ENCODE assay signal across 8 cellular contexts in the genomic region with DNA sequence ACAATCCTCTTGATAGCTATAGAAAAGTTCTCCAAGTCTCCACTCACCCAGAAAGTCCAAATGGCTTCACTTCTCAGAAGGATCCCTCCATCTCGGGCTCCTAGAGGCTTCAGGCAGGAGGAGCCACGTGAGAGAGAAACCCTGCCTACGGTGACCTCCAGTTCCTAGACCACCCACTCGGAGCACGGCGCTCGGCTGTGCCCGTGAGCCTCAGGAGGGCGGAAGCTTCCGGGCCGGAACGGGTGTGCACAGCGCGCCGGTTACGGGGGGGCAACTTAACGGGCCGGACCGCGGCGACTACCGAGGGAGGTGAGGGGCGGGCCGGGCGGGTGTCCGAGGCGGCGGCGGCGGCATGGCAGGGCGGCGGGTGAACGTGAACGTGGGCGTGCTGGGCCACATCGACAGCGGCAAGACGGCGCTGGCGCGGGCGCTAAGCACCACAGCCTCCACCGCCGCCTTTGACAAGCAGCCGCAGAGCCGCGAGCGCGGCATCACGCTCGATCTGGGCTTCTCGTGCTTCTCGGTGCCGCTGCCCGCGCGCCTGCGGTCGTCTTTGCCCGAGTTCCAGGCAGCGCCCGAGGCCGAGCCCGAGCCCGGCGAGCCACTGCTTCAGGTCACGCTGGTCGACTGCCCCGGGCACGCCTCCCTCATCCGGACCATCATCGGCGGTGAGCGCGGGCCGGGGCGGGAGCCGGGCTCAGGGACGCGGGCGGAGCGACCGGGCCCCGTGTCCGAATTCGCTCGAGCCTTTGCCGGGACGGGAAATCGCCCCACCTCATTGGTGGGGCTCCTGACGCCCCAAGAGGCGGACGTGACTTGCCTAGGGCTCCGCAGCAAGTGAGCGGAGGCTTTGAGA. TPM values are rescaled to one million over a fixed set of nuclear protein-coding genes. Genes with fewer than 3 reads are reported as not detected.
DNase-seq lines count a peak whose midpoint lies in the region; ATAC-seq lines count a peak whose summit lies in the region.

A gene with protein sequence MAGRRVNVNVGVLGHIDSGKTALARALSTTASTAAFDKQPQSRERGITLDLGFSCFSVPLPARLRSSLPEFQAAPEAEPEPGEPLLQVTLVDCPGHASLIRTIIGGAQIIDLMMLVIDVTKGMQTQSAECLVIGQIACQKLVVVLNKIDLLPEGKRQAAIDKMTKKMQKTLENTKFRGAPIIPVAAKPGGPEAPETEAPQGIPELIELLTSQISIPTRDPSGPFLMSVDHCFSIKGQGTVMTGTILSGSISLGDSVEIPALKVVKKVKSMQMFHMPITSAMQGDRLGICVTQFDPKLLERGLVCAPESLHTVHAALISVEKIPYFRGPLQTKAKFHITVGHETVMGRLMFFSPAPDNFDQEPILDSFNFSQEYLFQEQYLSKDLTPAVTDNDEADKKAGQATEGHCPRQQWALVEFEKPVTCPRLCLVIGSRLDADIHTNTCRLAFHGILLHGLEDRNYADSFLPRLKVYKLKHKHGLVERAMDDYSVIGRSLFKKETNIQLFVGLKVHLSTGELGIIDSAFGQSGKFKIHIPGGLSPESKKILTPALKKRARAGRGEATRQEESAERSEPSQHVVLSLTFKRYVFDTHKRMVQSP (plus strand): TSS at position 326 of the 856 bp plus-strand sequence. CDS start 27 bp downstream, at position 353.

- ATAC-seq in GM19035 (IDR thresholded peaks at IDR 0.05; ENCODE audit: unreplicated experiment) (peak; percentile 90), HG03280 (IDR thresholded peaks at IDR 0.05; ENCODE audit: unreplicated experiment) (peak; percentile 91)

- peak; percentile 75 for DNase-seq in Ammon's horn (ENCODE audit: low spot score)
- peak; percentile 75 to 87 for DNase-seq in NCI-H446 (lab: John Stamatoyannopoulos, UW)
- DNase-seq in activated CD4-positive, alpha-beta T cell treated with anti-CD3 and anti-CD28 coated beads for 1 hour, result peak; percentile 75
- peak; percentile 72 for DNase-seq in cerebellum (ENCODE audit: low spot score)
- peak; percentile 82 for DNase-seq in kidney glomerular epithelial cell (lab: John Stamatoyannopoulos, UW)
- peak; percentile 55 to 90 for DNase-seq in stimulated activated CD4-positive, alpha-beta T cell treated with anti-CD3 and anti-CD28 coated beads, Interleukin-1b, Interleukin-23, amount 100 ng/mL, for 1 hour (ENCODE audit: low read depth in 2 of 2)

RNA-seq across cellular contexts. Expression of the gene that starts here (rescaled TPM):
- total RNA-seq in cerebellum, result 5.8 TPM

Comparison
In these comparisons a context has a peak if more than half of its experiments do, and no peak if none do; other contexts are left out.
1. Peak in every context shown above with its lines: DNase-seq and ATAC-seq.